Comparison of ENCODE assay signal across 1 cellular context in genomic region chr12:27014085-27014858, GRCh38.
A peak's percentile ranks its signal among the peaks of the same experiment; 100 is the strongest.
TF ChIP-seq lines count a peak whose summit lies in the region.

A gene with protein sequence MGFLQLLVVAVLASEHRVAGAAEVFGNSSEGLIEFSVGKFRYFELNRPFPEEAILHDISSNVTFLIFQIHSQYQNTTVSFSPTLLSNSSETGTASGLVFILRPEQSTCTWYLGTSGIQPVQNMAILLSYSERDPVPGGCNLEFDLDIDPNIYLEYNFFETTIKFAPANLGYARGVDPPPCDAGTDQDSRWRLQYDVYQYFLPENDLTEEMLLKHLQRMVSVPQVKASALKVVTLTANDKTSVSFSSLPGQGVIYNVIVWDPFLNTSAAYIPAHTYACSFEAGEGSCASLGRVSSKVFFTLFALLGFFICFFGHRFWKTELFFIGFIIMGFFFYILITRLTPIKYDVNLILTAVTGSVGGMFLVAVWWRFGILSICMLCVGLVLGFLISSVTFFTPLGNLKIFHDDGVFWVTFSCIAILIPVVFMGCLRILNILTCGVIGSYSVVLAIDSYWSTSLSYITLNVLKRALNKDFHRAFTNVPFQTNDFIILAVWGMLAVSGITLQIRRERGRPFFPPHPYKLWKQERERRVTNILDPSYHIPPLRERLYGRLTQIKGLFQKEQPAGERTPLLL (minus strand): TSS chr12:27014384. CDS start chr12:27014168, 216 bp downstream.

TF ChIP-seq in WTC11, 78 proteins besides CTCF, POLR2A, EP300 and RAD21 (continued from another document):
- TF ChIP-seq, protein P1, sequence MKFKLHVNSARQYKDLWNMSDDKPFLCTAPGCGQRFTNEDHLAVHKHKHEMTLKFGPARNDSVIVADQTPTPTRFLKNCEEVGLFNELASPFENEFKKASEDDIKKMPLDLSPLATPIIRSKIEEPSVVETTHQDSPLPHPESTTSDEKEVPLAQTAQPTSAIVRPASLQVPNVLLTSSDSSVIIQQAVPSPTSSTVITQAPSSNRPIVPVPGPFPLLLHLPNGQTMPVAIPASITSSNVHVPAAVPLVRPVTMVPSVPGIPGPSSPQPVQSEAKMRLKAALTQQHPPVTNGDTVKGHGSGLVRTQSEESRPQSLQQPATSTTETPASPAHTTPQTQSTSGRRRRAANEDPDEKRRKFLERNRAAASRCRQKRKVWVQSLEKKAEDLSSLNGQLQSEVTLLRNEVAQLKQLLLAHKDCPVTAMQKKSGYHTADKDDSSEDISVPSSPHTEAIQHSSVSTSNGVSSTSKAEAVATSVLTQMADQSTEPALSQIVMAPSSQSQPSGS (CRISPR knock-in tag; IDR thresholded peaks at IDR 0.05; ENCODE audit: borderline replicate concordance, low read depth), result no peak
- TF ChIP-seq JAZF1 (CRISPR knock-in tag; IDR thresholded peaks at IDR 0.05), result no peak
- TF ChIP-seq CREB1 (CRISPR knock-in tag; IDR thresholded peaks at IDR 0.05), result no peak
- TF ChIP-seq ATF6 (CRISPR knock-in tag; IDR thresholded peaks at IDR 0.05), result no peak
- TF ChIP-seq NR2C2 (CRISPR knock-in tag; IDR thresholded peaks at IDR 0.05), result no peak
- peak; percentile 73 for TF ChIP-seq FOXK1 (CRISPR knock-in tag; IDR thresholded peaks at IDR 0.05)
- TF ChIP-seq ERG (CRISPR knock-in tag; IDR thresholded peaks at IDR 0.05), result no peak
- no peak for TF ChIP-seq AFF4 (CRISPR knock-in tag; IDR thresholded peaks at IDR 0.05; ENCODE audit: borderline replicate concordance)
- TF ChIP-seq MYBL2 (CRISPR knock-in tag; IDR thresholded peaks at IDR 0.05), result peak; percentile 76
- no peak for TF ChIP-seq ZNF219 (CRISPR knock-in tag; IDR thresholded peaks at IDR 0.05; ENCODE audit: borderline replicate concordance)
- no peak for TF ChIP-seq IRF2 (CRISPR knock-in tag; IDR thresholded peaks at IDR 0.05; ENCODE audit: borderline replicate concordance, low read depth)
- peak; percentile 63 for TF ChIP-seq SP1 (CRISPR knock-in tag; conservative IDR thresholded peaks at IDR 0.05)
- no peak for TF ChIP-seq PRRX2 (CRISPR knock-in tag; IDR thresholded peaks at IDR 0.05)
- peak; percentile 95 for TF ChIP-seq FOXP4 (CRISPR knock-in tag; IDR thresholded peaks at IDR 0.05)
- no peak for TF ChIP-seq ZMAT4 (CRISPR knock-in tag; IDR thresholded peaks at IDR 0.05)
- no peak for TF ChIP-seq ZNF281 (CRISPR knock-in tag; IDR thresholded peaks at IDR 0.05)
- TF ChIP-seq ZNF263 (CRISPR knock-in tag; IDR thresholded peaks at IDR 0.05; ENCODE audit: low read depth), result peak; percentile 87
- TF ChIP-seq CDX4 (CRISPR knock-in tag; IDR thresholded peaks at IDR 0.05; ENCODE audit: borderline replicate concordance), result no peak
- peak; percentile 65; the same call in 1 of the 2 replicates for TF ChIP-seq CREM (CRISPR knock-in tag; IDR thresholded peaks at IDR 0.05)
- TF ChIP-seq MAX (CRISPR knock-in tag; IDR thresholded peaks at IDR 0.05), result peak; percentile 90
- TF ChIP-seq NR1H2 (CRISPR knock-in tag; IDR thresholded peaks at IDR 0.05), result no peak
- TF ChIP-seq GTF2I (CRISPR knock-in tag; conservative IDR thresholded peaks at IDR 0.05), result no peak
- peak; percentile 82; the same call in 1 of the 2 replicates for TF ChIP-seq KAT7 (CRISPR knock-in tag; IDR thresholded peaks at IDR 0.05; ENCODE audit: borderline replicate concordance)
- TF ChIP-seq TEAD4 (CRISPR knock-in tag; IDR thresholded peaks at IDR 0.05), result no peak
- TF ChIP-seq ATF1 (CRISPR knock-in tag; IDR thresholded peaks at IDR 0.05), result no peak
- TF ChIP-seq, protein P2, sequence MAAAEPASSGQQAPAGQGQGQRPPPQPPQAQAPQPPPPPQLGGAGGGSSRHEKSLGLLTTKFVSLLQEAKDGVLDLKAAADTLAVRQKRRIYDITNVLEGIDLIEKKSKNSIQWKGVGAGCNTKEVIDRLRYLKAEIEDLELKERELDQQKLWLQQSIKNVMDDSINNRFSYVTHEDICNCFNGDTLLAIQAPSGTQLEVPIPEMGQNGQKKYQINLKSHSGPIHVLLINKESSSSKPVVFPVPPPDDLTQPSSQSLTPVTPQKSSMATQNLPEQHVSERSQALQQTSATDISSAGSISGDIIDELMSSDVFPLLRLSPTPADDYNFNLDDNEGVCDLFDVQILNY (CRISPR knock-in tag; IDR thresholded peaks at IDR 0.05), result peak; percentile 99
- no peak for TF ChIP-seq ZBTB43 (CRISPR knock-in tag; IDR thresholded peaks at IDR 0.05)
- peak; percentile 84 for TF ChIP-seq TEAD1 (CRISPR knock-in tag; IDR thresholded peaks at IDR 0.05)
- TF ChIP-seq ZBTB21 (CRISPR knock-in tag; IDR thresholded peaks at IDR 0.05; ENCODE audit: borderline replicate concordance), result peak; percentile 84
- no peak for TF ChIP-seq ZNF317 (CRISPR knock-in tag; IDR thresholded peaks at IDR 0.05; ENCODE audit: borderline replicate concordance, low read depth)
- TF ChIP-seq ZNF138 (CRISPR knock-in tag; conservative IDR thresholded peaks at IDR 0.05), result no peak
- peak; percentile 93 for TF ChIP-seq FOXP1 (CRISPR knock-in tag; IDR thresholded peaks at IDR 0.05; ENCODE audit: borderline replicate concordance)
- TF ChIP-seq ZNF671 (CRISPR knock-in tag; IDR thresholded peaks at IDR 0.05), result no peak
- no peak for TF ChIP-seq FOXJ3 (CRISPR knock-in tag; IDR thresholded peaks at IDR 0.05; ENCODE audit: borderline replicate concordance)
- TF ChIP-seq ZNF232 (CRISPR knock-in tag; IDR thresholded peaks at IDR 0.05), result peak; percentile 91
